Comparison of ENCODE assay signal across 1 cellular context in the genomic region with DNA sequence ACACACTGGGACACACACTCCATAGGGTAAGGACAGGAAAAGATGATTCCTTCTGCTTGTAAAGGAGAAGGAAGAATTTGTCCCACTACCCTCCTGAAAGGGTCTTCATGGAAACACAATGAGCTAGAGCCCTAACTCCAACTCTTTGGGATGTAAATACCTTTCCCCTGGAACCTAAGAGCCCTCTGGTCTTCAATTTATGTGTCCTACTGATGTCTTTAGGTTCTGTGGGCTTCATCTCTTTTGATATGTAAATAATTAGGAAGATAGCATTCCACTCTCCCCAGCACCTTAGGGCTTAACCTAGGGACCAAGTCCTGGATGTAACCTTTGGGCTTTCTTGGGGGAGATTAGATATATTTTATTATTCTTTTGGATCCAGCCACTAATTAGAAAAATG.
TF ChIP-seq lines count a peak whose summit lies in the region.

No MANE protein-coding gene starts in this region.

TF ChIP-seq in WTC11, 78 proteins besides CTCF, POLR2A, EP300 and RAD21 (continued from another document):
- TF ChIP-seq, protein P1, sequence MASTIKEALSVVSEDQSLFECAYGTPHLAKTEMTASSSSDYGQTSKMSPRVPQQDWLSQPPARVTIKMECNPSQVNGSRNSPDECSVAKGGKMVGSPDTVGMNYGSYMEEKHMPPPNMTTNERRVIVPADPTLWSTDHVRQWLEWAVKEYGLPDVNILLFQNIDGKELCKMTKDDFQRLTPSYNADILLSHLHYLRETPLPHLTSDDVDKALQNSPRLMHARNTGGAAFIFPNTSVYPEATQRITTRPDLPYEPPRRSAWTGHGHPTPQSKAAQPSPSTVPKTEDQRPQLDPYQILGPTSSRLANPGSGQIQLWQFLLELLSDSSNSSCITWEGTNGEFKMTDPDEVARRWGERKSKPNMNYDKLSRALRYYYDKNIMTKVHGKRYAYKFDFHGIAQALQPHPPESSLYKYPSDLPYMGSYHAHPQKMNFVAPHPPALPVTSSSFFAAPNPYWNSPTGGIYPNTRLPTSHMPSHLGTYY (CRISPR knock-in tag; IDR thresholded peaks at IDR 0.05) = no peak
- TF ChIP-seq ZNF263 (CRISPR knock-in tag; IDR thresholded peaks at IDR 0.05; ENCODE audit: low read depth) = no peak
- no peak for TF ChIP-seq OVOL2 (CRISPR knock-in tag; IDR thresholded peaks at IDR 0.05; ENCODE audit: borderline replicate concordance)
- TF ChIP-seq ZNF317 (CRISPR knock-in tag; IDR thresholded peaks at IDR 0.05; ENCODE audit: borderline replicate concordance, low read depth) = no peak
